ENCODE assay signal across 1 cellular context in the genomic region with DNA sequence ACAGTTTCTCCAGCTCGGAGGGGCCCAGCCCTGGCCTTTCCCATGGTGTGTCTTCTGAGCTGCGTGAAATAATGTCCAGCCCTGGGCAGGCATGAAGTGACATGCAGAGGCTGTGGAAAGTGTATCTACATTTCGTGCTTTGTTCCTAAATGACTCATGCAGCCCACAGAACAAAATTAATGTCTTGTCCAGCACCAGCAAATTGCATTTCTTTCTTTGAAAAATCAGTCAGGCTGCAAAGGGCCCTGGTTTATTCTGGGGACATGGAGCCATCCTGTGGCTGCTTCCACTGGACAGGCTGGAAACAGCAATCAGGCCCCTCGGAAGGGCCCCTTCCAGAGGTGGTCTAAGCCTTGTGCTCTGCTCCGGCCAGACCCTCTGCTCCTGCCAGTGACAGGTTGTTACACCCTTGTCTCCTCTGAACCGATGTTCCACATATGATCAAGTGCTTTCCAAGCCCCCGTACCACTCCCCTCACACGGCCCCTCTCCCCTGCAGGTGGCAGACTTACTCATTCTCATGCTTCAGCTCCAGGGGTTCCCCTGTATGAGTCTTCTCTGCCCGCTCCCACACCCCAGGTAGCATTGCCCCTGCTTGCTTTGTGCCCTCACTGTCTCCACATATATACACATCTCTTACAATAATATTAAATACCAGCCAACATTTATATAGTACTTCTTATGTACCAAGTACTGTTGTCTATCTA.
TF ChIP-seq lines count a peak whose summit lies in the region.

No MANE protein-coding gene starts in this region.

TF ChIP-seq in GM23338, 12 proteins besides CTCF, POLR2A, EP300 and RAD21:
- TF ChIP-seq, protein P1, sequence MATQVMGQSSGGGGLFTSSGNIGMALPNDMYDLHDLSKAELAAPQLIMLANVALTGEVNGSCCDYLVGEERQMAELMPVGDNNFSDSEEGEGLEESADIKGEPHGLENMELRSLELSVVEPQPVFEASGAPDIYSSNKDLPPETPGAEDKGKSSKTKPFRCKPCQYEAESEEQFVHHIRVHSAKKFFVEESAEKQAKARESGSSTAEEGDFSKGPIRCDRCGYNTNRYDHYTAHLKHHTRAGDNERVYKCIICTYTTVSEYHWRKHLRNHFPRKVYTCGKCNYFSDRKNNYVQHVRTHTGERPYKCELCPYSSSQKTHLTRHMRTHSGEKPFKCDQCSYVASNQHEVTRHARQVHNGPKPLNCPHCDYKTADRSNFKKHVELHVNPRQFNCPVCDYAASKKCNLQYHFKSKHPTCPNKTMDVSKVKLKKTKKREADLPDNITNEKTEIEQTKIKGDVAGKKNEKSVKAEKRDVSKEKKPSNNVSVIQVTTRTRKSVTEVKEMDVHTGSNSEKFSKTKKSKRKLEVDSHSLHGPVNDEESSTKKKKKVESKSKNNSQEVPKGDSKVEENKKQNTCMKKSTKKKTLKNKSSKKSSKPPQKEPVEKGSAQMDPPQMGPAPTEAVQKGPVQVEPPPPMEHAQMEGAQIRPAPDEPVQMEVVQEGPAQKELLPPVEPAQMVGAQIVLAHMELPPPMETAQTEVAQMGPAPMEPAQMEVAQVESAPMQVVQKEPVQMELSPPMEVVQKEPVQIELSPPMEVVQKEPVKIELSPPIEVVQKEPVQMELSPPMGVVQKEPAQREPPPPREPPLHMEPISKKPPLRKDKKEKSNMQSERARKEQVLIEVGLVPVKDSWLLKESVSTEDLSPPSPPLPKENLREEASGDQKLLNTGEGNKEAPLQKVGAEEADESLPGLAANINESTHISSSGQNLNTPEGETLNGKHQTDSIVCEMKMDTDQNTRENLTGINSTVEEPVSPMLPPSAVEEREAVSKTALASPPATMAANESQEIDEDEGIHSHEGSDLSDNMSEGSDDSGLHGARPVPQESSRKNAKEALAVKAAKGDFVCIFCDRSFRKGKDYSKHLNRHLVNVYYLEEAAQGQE (IDR thresholded peaks at IDR 0.05; ENCODE audit: unreplicated experiment) = no peak
- TF ChIP-seq, protein P2, sequence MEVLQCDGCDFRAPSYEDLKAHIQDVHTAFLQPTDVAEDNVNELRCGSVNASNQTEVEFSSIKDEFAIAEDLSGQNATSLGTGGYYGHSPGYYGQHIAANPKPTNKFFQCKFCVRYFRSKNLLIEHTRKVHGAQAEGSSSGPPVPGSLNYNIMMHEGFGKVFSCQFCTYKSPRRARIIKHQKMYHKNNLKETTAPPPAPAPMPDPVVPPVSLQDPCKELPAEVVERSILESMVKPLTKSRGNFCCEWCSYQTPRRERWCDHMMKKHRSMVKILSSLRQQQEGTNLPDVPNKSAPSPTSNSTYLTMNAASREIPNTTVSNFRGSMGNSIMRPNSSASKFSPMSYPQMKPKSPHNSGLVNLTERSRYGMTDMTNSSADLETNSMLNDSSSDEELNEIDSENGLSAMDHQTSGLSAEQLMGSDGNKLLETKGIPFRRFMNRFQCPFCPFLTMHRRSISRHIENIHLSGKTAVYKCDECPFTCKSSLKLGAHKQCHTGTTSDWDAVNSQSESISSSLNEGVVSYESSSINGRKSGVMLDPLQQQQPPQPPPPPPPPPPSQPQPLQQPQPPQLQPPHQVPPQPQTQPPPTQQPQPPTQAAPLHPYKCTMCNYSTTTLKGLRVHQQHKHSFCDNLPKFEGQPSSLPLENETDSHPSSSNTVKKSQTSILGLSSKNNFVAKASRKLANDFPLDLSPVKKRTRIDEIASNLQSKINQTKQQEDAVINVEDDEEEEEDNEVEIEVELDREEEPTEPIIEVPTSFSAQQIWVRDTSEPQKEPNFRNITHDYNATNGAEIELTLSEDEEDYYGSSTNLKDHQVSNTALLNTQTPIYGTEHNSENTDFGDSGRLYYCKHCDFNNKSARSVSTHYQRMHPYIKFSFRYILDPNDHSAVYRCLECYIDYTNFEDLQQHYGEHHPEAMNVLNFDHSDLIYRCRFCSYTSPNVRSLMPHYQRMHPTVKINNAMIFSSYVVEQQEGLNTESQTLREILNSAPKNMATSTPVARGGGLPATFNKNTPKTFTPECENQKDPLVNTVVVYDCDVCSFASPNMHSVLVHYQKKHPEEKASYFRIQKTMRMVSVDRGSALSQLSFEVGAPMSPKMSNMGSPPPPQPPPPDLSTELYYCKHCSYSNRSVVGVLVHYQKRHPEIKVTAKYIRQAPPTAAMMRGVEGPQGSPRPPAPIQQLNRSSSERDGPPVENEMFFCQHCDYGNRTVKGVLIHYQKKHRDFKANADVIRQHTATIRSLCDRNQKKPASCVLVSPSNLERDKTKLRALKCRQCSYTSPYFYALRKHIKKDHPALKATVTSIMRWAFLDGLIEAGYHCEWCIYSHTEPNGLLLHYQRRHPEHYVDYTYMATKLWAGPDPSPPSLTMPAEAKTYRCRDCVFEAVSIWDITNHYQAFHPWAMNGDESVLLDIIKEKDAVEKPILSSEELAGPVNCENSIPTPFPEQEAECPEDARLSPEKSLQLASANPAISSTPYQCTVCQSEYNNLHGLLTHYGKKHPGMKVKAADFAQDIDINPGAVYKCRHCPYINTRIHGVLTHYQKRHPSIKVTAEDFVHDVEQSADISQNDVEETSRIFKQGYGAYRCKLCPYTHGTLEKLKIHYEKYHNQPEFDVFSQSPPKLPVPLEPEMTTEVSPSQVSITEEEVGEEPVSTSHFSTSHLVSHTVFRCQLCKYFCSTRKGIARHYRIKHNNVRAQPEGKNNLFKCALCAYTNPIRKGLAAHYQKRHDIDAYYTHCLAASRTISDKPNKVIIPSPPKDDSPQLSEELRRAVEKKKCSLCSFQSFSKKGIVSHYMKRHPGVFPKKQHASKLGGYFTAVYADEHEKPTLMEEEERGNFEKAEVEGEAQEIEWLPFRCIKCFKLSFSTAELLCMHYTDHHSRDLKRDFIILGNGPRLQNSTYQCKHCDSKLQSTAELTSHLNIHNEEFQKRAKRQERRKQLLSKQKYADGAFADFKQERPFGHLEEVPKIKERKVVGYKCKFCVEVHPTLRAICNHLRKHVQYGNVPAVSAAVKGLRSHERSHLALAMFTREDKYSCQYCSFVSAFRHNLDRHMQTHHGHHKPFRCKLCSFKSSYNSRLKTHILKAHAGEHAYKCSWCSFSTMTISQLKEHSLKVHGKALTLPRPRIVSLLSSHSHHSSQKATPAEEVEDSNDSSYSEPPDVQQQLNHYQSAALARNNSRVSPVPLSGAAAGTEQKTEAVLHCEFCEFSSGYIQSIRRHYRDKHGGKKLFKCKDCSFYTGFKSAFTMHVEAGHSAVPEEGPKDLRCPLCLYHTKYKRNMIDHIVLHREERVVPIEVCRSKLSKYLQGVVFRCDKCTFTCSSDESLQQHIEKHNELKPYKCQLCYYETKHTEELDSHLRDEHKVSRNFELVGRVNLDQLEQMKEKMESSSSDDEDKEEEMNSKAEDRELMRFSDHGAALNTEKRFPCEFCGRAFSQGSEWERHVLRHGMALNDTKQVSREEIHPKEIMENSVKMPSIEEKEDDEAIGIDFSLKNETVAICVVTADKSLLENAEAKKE (CRISPR knock-in tag; IDR thresholded peaks at IDR 0.05) = no peak
- TF ChIP-seq CREB1 (CRISPR knock-in tag; IDR thresholded peaks at IDR 0.05; ENCODE audit: low read depth) (no peak), EZH2 (IDR thresholded peaks at IDR 0.05; ENCODE audit: low read depth, unreplicated experiment) (no peak), EZH2phosphoT487 (IDR thresholded peaks at IDR 0.05; ENCODE audit: unreplicated experiment) (no peak), NANOG (IDR thresholded peaks at IDR 0.05; ENCODE audit: borderline replicate concordance) (no peak), ZNF331 (CRISPR knock-in tag; IDR thresholded peaks at IDR 0.05; ENCODE audit: low read depth) (no peak), ZNF114 (CRISPR knock-in tag; IDR thresholded peaks at IDR 0.05) (no peak), JUNB (IDR thresholded peaks at IDR 0.05; ENCODE audit: unreplicated experiment) (no peak), STAT1 (IDR thresholded peaks at IDR 0.05; ENCODE audit: unreplicated experiment) (no peak), POLR2AphosphoS5 (IDR thresholded peaks at IDR 0.05; ENCODE audit: low read depth) (no peak)
- TF ChIP-seq, protein P3, sequence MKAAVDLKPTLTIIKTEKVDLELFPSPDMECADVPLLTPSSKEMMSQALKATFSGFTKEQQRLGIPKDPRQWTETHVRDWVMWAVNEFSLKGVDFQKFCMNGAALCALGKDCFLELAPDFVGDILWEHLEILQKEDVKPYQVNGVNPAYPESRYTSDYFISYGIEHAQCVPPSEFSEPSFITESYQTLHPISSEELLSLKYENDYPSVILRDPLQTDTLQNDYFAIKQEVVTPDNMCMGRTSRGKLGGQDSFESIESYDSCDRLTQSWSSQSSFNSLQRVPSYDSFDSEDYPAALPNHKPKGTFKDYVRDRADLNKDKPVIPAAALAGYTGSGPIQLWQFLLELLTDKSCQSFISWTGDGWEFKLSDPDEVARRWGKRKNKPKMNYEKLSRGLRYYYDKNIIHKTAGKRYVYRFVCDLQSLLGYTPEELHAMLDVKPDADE (IDR thresholded peaks at IDR 0.05) = no peak
